12 cellular contexts compared by ENCODE assay signal in the genomic region with DNA sequence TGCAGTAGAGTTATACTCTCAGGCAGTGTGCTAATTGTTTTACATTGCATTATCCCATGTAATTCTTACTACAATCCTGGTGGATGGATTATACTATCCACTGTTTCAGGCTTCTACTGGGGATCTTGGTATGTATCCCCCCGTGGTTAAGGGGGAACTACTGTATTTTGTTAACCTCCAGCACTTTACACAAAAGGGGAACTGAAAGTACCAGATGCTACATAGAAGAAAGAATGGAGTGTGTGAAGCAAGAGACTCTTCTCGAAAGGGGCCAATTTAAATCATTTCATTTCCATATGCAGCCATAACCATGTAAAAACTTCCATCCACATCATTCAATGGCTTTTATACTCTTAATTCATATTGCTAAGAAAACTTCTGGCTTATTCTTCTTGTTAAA.
A peak's percentile ranks its signal among the peaks of the same experiment; 100 is the strongest.
DNase-seq lines count a peak whose midpoint lies in the region; ATAC-seq and TF ChIP-seq lines count a peak whose summit lies in the region.
"Had no signal": no experiment of that assay in that cellular context is flagged by ENCODE, and none has a peak within 500 bp of the region (broad histone marks: within the 10 kb centered on the region; RNA-seq: fewer than 3 reads in every experiment).

No MANE protein-coding gene starts in this region.

- intact Hi-C loops in left ventricle myocardium superior (cut with micrococcal nuclease) = no loop called here
- intact Hi-C loops in right cardiac atrium (cut with DNase I) = no loop called here
- intact Hi-C loops in activated CD4-positive, alpha-beta T cell treated with anti-CD3 and anti-CD28 coated beads, Interleukin-2, amount 10 ng/mL, durations not matched to agents 24 days and 14 days (cut with micrococcal nuclease) = no loop called here

- no peak overlapping the region for H3K27ac Mint-ChIP-seq in activated T-cell treated with anti-CD3 and anti-CD28 coated beads, Interleukin-2, amount 50 U/mL, for 24 hours
- no peak overlapping the region for H3K27ac Mint-ChIP-seq in activated CD4-positive, alpha-beta T cell treated with anti-CD3 and anti-CD28 coated beads, Interleukin-2, amount 10 ng/mL, durations not matched to agents 24 days and 14 days

- DNase-seq in left ventricle myocardium superior (no peak), right cardiac atrium (no peak), NB4 (ENCODE audit: low read depth) (peak; percentile 92), BE2C (no peak), NCI-H748 (lab: John Stamatoyannopoulos, UW; ENCODE audit: unreplicated experiment) (no peak)
- DNase-seq in activated T-cell treated with anti-CD3 and anti-CD28 coated beads, Interleukin-2, amount 50 U/mL, for 24 hours = no peak
- DNase-seq in activated CD4-positive, alpha-beta T cell treated with anti-CD3 and anti-CD28 coated beads, Interleukin-2, amount 10 ng/mL, durations not matched to agents 24 days and 14 days = no peak
- DNase-seq: activated effector memory CD4-positive, alpha-beta T cell treated with anti-CD3 and anti-CD28 coated beads, Interleukin-2, amount 50 U/mL, for 16 hours; H9 had no signal

- H3K27me3 Mint-ChIP-seq in activated T-cell treated with anti-CD3 and anti-CD28 coated beads, Interleukin-2, amount 50 U/mL, for 24 hours = no peaks in the 10 kb centered on the region
- H3K27me3 Mint-ChIP-seq in activated CD4-positive, alpha-beta T cell treated with anti-CD3 and anti-CD28 coated beads, Interleukin-2, amount 10 ng/mL, durations not matched to agents 24 days and 14 days = no peaks in the 10 kb centered on the region

- no peak overlapping the region for H3K4me3 ChIP-seq in right cardiac atrium (ENCODE audit: low read length)
- no peak overlapping the region for H3K4me3 ChIP-seq in NB4 (ENCODE audit: low read depth, low read length)
- H3K4me3 ChIP-seq in BE2C (ENCODE audit: low read depth, low read length) = no peak overlapping the region
- H3K4me3 ChIP-seq: A549 had no signal

- no peaks in the 10 kb centered on the region for H3K36me3 ChIP-seq in BE2C

- no peak for TF ChIP-seq POLR2A in NB4 (IDR thresholded peaks at IDR 0.05; ENCODE audit: extremely low read depth, insufficient read length)

- 74% methylated on average over 2 of the region's 2 CpGs for WGBS in right cardiac atrium

- peak; percentile 43 for ATAC-seq in left ventricle myocardium superior
- ATAC-seq in right cardiac atrium = no peak
- ATAC-seq in HG02943 (IDR thresholded peaks at IDR 0.05; ENCODE audit: low read depth, unreplicated experiment) = peak; percentile 83
- ATAC-seq: A549 had no signal

- no peak overlapping the region for H3K4me3 Mint-ChIP-seq in activated T-cell treated with anti-CD3 and anti-CD28 coated beads, Interleukin-2, amount 50 U/mL, for 24 hours
- no peak overlapping the region for H3K4me3 Mint-ChIP-seq in activated CD4-positive, alpha-beta T cell treated with anti-CD3 and anti-CD28 coated beads, Interleukin-2, amount 10 ng/mL, durations not matched to agents 24 days and 14 days
- H3K4me3 Mint-ChIP-seq: H9, neural crest cell had no signal

- H3K27me3 ChIP-seq in right cardiac atrium (ENCODE audit: control insufficient read depth, insufficient read depth) (no peaks in the 10 kb centered on the region), BE2C (no peaks in the 10 kb centered on the region)

- H3K4me1 ChIP-seq in right cardiac atrium (ENCODE audit: control insufficient read depth, insufficient read depth, low read length) = no peaks in the 10 kb centered on the region
- H3K4me1 ChIP-seq in BE2C = no peaks in the 10 kb centered on the region
- H3K4me1 ChIP-seq: A549 had no signal

- no peaks in the 10 kb centered on the region for H3K9me3 ChIP-seq in right cardiac atrium (ENCODE audit: control insufficient read depth, low read length)
- H3K9me3 ChIP-seq in BE2C = no peaks in the 10 kb centered on the region
- H3K9me3 ChIP-seq: A549 had no signal

- H3K4me1 Mint-ChIP-seq in activated T-cell treated with anti-CD3 and anti-CD28 coated beads, Interleukin-2, amount 50 U/mL, for 24 hours (ENCODE audit: low read depth) = peaks cover 18% of the 10 kb centered on the region
- H3K4me1 Mint-ChIP-seq in activated CD4-positive, alpha-beta T cell treated with anti-CD3 and anti-CD28 coated beads, Interleukin-2, amount 10 ng/mL, durations not matched to agents 24 days and 14 days = peaks cover 6% of the 10 kb centered on the region

- peaks cover 45% of the 10 kb centered on the region for H3K36me3 Mint-ChIP-seq in activated T-cell treated with anti-CD3 and anti-CD28 coated beads, Interleukin-2, amount 50 U/mL, for 24 hours (ENCODE audit: low read depth)
- H3K36me3 Mint-ChIP-seq in activated CD4-positive, alpha-beta T cell treated with anti-CD3 and anti-CD28 coated beads, Interleukin-2, amount 10 ng/mL, durations not matched to agents 24 days and 14 days (ENCODE audit: low read depth) = peaks cover 25% of the 10 kb centered on the region

- no peaks in the 10 kb centered on the region for H3K9me3 Mint-ChIP-seq in activated T-cell treated with anti-CD3 and anti-CD28 coated beads, Interleukin-2, amount 50 U/mL, for 24 hours
- no peaks in the 10 kb centered on the region for H3K9me3 Mint-ChIP-seq in activated CD4-positive, alpha-beta T cell treated with anti-CD3 and anti-CD28 coated beads, Interleukin-2, amount 10 ng/mL, durations not matched to agents 24 days and 14 days
- H3K9me3 Mint-ChIP-seq: H9, neural crest cell had no signal

- TF ChIP-seq CTCF in NB4 (IDR thresholded peaks at IDR 0.05; ENCODE audit: low read depth, low read length) = no peak
- TF ChIP-seq CTCF in BE2C (IDR thresholded peaks at IDR 0.05; ENCODE audit: low read depth, low read length) = no peak

- no peak overlapping the region for H3K27ac ChIP-seq in right cardiac atrium (ENCODE audit: low read length)
- H3K27ac ChIP-seq: A549 had no signal

Comparison
In these comparisons a context has a peak if more than half of its experiments do, and no peak if none do; other contexts are left out.
1. ATAC-seq: peak in left ventricle myocardium superior (single experiment) and HG02943 (single experiment); none in right cardiac atrium (0 of 2).